1 cellular context compared by ENCODE assay signal in the genomic region with DNA sequence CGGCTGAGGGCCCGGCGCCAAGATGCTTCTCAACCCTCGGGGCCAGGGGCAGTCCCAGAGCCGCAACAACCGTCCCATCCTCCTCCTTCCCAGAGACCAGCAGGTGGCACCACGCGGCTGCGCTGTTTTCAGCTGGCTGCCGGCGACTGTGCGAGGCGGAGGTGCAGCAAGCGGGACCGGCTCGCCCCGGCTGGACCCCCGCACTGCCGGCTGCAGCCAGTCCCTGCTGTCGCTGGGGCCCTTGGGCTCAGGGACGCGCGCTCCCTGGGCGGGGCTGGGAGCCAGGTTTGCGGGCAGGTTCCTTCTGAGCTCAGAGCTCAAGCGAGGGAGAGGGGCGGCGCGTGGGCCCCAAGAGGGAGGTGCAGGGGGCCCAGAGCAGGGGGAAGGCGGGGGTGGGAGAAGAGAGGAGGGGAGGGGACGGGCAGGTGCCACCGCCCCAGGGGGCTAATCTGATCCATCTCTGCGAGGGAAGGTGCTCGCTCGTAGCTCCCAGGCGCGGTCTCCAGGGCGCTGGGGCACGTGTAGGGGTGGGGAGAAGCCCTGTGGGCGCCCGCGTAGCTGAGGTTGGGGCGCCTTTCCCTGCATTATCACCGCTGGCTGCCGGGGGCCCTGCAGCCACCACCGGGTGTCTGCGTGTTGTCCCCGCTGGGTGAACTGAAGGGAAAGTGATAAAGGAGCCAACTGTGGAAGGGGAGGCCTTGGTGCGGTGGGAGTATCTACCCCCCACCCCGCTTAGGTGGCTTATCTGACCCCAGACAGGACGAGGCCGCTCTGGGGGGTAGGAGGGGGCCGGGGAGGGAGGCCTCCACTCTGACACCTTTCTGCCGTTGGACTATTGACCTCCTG.
TF ChIP-seq lines count a peak whose summit lies in the region.

No MANE protein-coding gene starts in this region.

TF ChIP-seq in HepG2, 621 proteins besides CTCF, POLR2A, EP300 and RAD21 (continued from another document and continues in another):
- TF ChIP-seq, protein P1, sequence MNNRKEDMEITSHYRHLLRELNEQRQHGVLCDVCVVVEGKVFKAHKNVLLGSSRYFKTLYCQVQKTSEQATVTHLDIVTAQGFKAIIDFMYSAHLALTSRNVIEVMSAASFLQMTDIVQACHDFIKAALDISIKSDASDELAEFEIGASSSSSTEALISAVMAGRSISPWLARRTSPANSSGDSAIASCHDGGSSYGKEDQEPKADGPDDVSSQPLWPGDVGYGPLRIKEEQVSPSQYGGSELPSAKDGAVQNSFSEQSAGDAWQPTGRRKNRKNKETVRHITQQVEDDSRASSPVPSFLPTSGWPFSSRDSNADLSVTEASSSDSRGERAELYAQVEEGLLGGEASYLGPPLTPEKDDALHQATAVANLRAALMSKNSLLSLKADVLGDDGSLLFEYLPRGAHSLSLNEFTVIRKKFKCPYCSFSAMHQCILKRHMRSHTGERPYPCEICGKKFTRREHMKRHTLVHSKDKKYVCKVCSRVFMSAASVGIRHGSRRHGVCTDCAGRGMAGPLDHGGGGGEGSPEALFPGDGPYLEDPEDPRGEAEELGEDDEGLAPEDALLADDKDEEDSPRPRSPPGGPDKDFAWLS (CRISPR knock-in tag; IDR thresholded peaks at IDR 0.05; ENCODE audit: borderline replicate concordance), result no peak
- TF ChIP-seq FOXK1 (CRISPR knock-in tag; IDR thresholded peaks at IDR 0.05; ENCODE audit: borderline replicate concordance, low read depth) (peak; percentile 72; the same call in 1 of the 2 replicates), BRCA1 (CRISPR knock-in tag; IDR thresholded peaks at IDR 0.05) (no peak; the same call in 1 of the 2 replicates), YEATS2 (CRISPR knock-in tag; IDR thresholded peaks at IDR 0.05; ENCODE audit: borderline replicate concordance) (no peak), HOXA7 (CRISPR knock-in tag; IDR thresholded peaks at IDR 0.05) (no peak), SCMH1 (CRISPR knock-in tag; IDR thresholded peaks at IDR 0.05; ENCODE audit: borderline replicate concordance) (no peak), ZNF484 (CRISPR knock-in tag; IDR thresholded peaks at IDR 0.05; ENCODE audit: borderline replicate concordance, low read depth) (0 out of 2 replicates have a peak, but pooled peaks have one; percentile 34), ZNF33B (CRISPR knock-in tag; IDR thresholded peaks at IDR 0.05) (peak; percentile 77; the same call in 1 of the 2 replicates), ZNF256 (CRISPR knock-in tag; conservative IDR thresholded peaks at IDR 0.05) (no peak), PHF5A (CRISPR knock-in tag; IDR thresholded peaks at IDR 0.05; ENCODE audit: low read depth, unreplicated experiment) (peak; percentile 74), TCF7L2 (IDR thresholded peaks at IDR 0.05; ENCODE audit: low read depth, low read length) (no peak), KLF12 (CRISPR knock-in tag; IDR thresholded peaks at IDR 0.05; ENCODE audit: borderline replicate concordance) (peak; percentile 49; the same call in 1 of the 2 replicates), ZNF777 (CRISPR knock-in tag; IDR thresholded peaks at IDR 0.05) (peak; percentile 40; the same call in 1 of the 2 replicates), ZNF878 (CRISPR knock-in tag; IDR thresholded peaks at IDR 0.05) (no peak), POLR2AphosphoS2 (IDR thresholded peaks at IDR 0.05; ENCODE audit: low read depth, low read length) (no peak), ASH2L (IDR thresholded peaks at IDR 0.05; ENCODE audit: insufficient read length, low read depth, low read length) (peak; percentile 76), SIN3A (IDR thresholded peaks at IDR 0.05; ENCODE audit: borderline replicate concordance, low read depth, low read length) (peak; percentile 26; the same call in 1 of the 2 replicates), PRDM4 (CRISPR knock-in tag; IDR thresholded peaks at IDR 0.05; ENCODE audit: borderline replicate concordance) (0 out of 2 replicates have a peak, but pooled peaks have one; percentile 39), HNF4A (CRISPR knock-in tag; IDR thresholded peaks at IDR 0.05) (peak; percentile 58), CREM (IDR thresholded peaks at IDR 0.05) (0 out of 2 replicates have a peak, but pooled peaks have one; percentile 13), CREM (CRISPR knock-in tag; IDR thresholded peaks at IDR 0.05) (no peak), ATAD3A (CRISPR knock-in tag; IDR thresholded peaks at IDR 0.05) (no peak), SAP130 (CRISPR knock-in tag; IDR thresholded peaks at IDR 0.05; ENCODE audit: low read depth) (peak; percentile 87), TARDBP (CRISPR knock-in tag; IDR thresholded peaks at IDR 0.05) (no peak; the same call in 1 of the 2 replicates), ZNF350 (CRISPR knock-in tag; IDR thresholded peaks at IDR 0.05; ENCODE audit: borderline replicate concordance, low read depth) (peak; percentile 49; the same call in 1 of the 2 replicates), ZNF776 (CRISPR knock-in tag; IDR thresholded peaks at IDR 0.05) (peak; percentile 80; the same call in 1 of the 2 replicates), ZBTB40 (IDR thresholded peaks at IDR 0.05) (no peak), ZBTB40 (CRISPR knock-in tag; IDR thresholded peaks at IDR 0.05) (peak; percentile 48), ZNF441 (CRISPR knock-in tag; IDR thresholded peaks at IDR 0.05; ENCODE audit: borderline replicate concordance) (peak; percentile 64; the same call in 1 of the 2 replicates), IRX3 (CRISPR knock-in tag; IDR thresholded peaks at IDR 0.05; ENCODE audit: borderline replicate concordance, low read depth) (no peak), ZNF766 (CRISPR knock-in tag; IDR thresholded peaks at IDR 0.05; ENCODE audit: borderline replicate concordance) (0 out of 2 replicates have a peak, but pooled peaks have one; percentile 26), ZNF670 (CRISPR knock-in tag; IDR thresholded peaks at IDR 0.05; ENCODE audit: borderline replicate concordance) (peak; percentile 95), MED8 (CRISPR knock-in tag; IDR thresholded peaks at IDR 0.05; ENCODE audit: insufficient replicate concordance) (peak; percentile 68)
- TF ChIP-seq, protein P2, sequence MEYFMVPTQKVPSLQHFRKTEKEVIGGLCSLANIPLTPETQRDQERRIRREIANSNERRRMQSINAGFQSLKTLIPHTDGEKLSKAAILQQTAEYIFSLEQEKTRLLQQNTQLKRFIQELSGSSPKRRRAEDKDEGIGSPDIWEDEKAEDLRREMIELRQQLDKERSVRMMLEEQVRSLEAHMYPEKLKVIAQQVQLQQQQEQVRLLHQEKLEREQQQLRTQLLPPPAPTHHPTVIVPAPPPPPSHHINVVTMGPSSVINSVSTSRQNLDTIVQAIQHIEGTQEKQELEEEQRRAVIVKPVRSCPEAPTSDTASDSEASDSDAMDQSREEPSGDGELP (IDR thresholded peaks at IDR 0.05; ENCODE audit: borderline replicate concordance, low read depth), result peak; percentile 92; the same call in 1 of the 2 replicates
- TF ChIP-seq, protein P3, sequence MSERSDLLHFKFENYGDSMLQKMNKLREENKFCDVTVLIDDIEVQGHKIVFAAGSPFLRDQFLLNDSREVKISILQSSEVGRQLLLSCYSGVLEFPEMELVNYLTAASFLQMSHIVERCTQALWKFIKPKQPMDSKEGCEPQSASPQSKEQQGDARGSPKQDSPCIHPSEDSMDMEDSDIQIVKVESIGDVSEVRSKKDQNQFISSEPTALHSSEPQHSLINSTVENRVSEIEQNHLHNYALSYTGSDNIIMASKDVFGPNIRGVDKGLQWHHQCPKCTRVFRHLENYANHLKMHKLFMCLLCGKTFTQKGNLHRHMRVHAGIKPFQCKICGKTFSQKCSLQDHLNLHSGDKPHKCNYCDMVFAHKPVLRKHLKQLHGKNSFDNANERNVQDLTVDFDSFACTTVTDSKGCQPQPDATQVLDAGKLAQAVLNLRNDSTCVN (CRISPR knock-in tag; IDR thresholded peaks at IDR 0.05; ENCODE audit: borderline replicate concordance), result no peak; the same call in 1 of the 2 replicates
- TF ChIP-seq, protein P4, sequence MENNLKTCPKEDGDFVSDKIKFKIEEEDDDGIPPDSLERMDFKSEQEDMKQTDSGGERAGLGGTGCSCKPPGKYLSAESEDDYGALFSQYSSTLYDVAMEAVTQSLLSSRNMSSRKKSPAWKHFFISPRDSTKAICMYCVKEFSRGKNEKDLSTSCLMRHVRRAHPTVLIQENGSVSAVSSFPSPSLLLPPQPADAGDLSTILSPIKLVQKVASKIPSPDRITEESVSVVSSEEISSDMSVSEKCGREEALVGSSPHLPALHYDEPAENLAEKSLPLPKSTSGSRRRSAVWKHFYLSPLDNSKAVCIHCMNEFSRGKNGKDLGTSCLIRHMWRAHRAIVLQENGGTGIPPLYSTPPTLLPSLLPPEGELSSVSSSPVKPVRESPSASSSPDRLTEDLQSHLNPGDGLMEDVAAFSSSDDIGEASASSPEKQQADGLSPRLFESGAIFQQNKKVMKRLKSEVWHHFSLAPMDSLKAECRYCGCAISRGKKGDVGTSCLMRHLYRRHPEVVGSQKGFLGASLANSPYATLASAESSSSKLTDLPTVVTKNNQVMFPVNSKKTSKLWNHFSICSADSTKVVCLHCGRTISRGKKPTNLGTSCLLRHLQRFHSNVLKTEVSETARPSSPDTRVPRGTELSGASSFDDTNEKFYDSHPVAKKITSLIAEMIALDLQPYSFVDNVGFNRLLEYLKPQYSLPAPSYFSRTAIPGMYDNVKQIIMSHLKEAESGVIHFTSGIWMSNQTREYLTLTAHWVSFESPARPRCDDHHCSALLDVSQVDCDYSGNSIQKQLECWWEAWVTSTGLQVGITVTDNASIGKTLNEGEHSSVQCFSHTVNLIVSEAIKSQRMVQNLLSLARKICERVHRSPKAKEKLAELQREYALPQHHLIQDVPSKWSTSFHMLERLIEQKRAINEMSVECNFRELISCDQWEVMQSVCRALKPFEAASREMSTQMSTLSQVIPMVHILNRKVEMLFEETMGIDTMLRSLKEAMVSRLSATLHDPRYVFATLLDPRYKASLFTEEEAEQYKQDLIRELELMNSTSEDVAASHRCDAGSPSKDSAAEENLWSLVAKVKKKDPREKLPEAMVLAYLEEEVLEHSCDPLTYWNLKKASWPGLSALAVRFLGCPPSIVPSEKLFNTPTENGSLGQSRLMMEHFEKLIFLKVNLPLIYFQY (CRISPR knock-in tag; IDR thresholded peaks at IDR 0.05; ENCODE audit: borderline replicate concordance), result peak; percentile 75; the same call in 1 of the 2 replicates
